ENCODE assay signal across 14 cellular contexts in genomic region chr19:55451163-55451521, GRCh38. TPM values are rescaled to one million over a fixed set of nuclear protein-coding genes. Genes with fewer than 3 reads are reported as not detected.
DNase-seq lines count a peak whose midpoint lies in the region; TF ChIP-seq lines count a peak whose summit lies in the region.
"Had no signal": no experiment of that assay in that cellular context is flagged by ENCODE, and none has a peak within 500 bp of the region (broad histone marks: within the 10 kb centered on the region; RNA-seq: fewer than 3 reads in every experiment).

No MANE protein-coding gene starts in this region.

- no peak overlapping the region for H2BK15ac ChIP-seq in neuronal stem cell (ENCODE audit: low read length)

- no peak overlapping the region for H2BK5ac ChIP-seq in neuronal stem cell (ENCODE audit: low read length)

- H3K27me3 ChIP-seq in neuronal stem cell (ENCODE audit: control insufficient read depth in 3 of 3, insufficient read depth in 3 of 3, low read depth in 1 of 3, low read length in 3 of 3) = peaks cover 9 to 56% (median 17%) of the 10 kb centered on the region in 3 experiments
- peaks cover 29% of the 10 kb centered on the region for H3K27me3 ChIP-seq in BE2C

- H4K91ac ChIP-seq in neuronal stem cell (ENCODE audit: low read depth, low read length, poor library complexity) = no peak overlapping the region

- H3K9me3 ChIP-seq in neuronal stem cell (replicated peaks in 1 of 2; ENCODE audit: control insufficient read depth in 2 of 2, insufficient read depth in 1 of 2, low read depth in 1 of 2, low read length in 2 of 2) = peaks cover 0 to 2% of the 10 kb centered on the region in 2 donors
- H3K9me3 ChIP-seq in BE2C = no peaks in the 10 kb centered on the region
- H3K9me3 ChIP-seq: MG63, transverse colon had no signal

- no peak overlapping the region for H3K23ac ChIP-seq in neuronal stem cell (ENCODE audit: low read depth, low read length, poor library complexity)

- H3K4ac ChIP-seq in neuronal stem cell (ENCODE audit: low read length) = no peak overlapping the region

- H2AFZ ChIP-seq in neuronal stem cell (ENCODE audit: low read length) = peak overlapping the region; percentile 92

- H3K27ac ChIP-seq in neuronal stem cell (replicated peaks; ENCODE audit: low read length) = no peak overlapping the region
- H3K27ac ChIP-seq: transverse colon had no signal

- no CpG with 5 or more reads among the region's 34 CpGs for WGBS in neuronal stem cell (ENCODE audit: extremely low coverage in 2 of 2, insufficient read length in 2 of 2, insufficient replicate concordance in 1 of 2), 2 donors

- H3K79me1 ChIP-seq in neuronal stem cell (ENCODE audit: low read depth, low read length) = peaks cover 2% of the 10 kb centered on the region

- peak overlapping the region; percentile 56 to 66 for H3K4me3 ChIP-seq in neuronal stem cell (ENCODE audit: low read length in 2 of 2)
- no peak overlapping the region for H3K4me3 ChIP-seq in BE2C (ENCODE audit: low read depth, low read length)
- H3K4me3 ChIP-seq: MG63 had no signal

- H2BK120ac ChIP-seq in neuronal stem cell (ENCODE audit: low read depth, low read length) = no peak overlapping the region

- peaks cover 8 to 18% of the 10 kb centered on the region in 2 donors for H3K4me1 ChIP-seq in neuronal stem cell (ENCODE audit: control insufficient read depth in 2 of 2, insufficient read depth in 1 of 2, low read depth in 1 of 2, low read length in 2 of 2)
- H3K4me1 ChIP-seq in BE2C = no peaks in the 10 kb centered on the region

- no peak overlapping the region for H2BK12ac ChIP-seq in neuronal stem cell (ENCODE audit: low read length)

- DNase-seq in DMS53 (lab: John Stamatoyannopoulos, UW) (peak; percentile 31), DMS53 treated with DMSO at 0.1 percent for 48 hours (lab: John Stamatoyannopoulos, UW; ENCODE audit: unreplicated experiment) (no peak), HuH-7 (ENCODE audit: low spot score) (peak; percentile 40), neuronal stem cell (ENCODE audit: low spot score) (no peak), BE2C (no peak), SKM-1 treated with dmso at 0.1 percent for 144 hours (lab: John Stamatoyannopoulos, UW; ENCODE audit: unreplicated experiment) (no peak)
- peak; percentile 12 for DNase-seq in effector CD8-positive, alpha-beta T cell (lab: John Stamatoyannopoulos, UW)
- DNase-seq in activated effector memory CD4-positive, alpha-beta T cell treated with anti-CD3 and anti-CD28 coated beads, Interleukin-2, amount 50 U/mL, for 16 hours = no peak
- DNase-seq: 8988T, DMS153, MG63, T1000, transverse colon had no signal

- H4K8ac ChIP-seq in neuronal stem cell (ENCODE audit: low read depth, low read length) = no peak overlapping the region

- H3K36me3 ChIP-seq in neuronal stem cell (replicated peaks in 1 of 2; ENCODE audit: control insufficient read depth in 2 of 2, insufficient read depth in 2 of 2, low read length in 2 of 2) = peaks cover 0 to 7% of the 10 kb centered on the region in 2 donors
- peaks cover 3% of the 10 kb centered on the region; the same call in 1 of the 2 replicates for H3K36me3 ChIP-seq in BE2C
- H3K36me3 ChIP-seq: transverse colon had no signal

- H3K14ac ChIP-seq in neuronal stem cell (ENCODE audit: low read length) = no peak overlapping the region

- peak overlapping the region; percentile 96 for H3K4me2 ChIP-seq in neuronal stem cell (ENCODE audit: insufficient read depth, low read length, poor library complexity, severe bottlenecking)

- peak overlapping the region; percentile 94 for H3K18ac ChIP-seq in neuronal stem cell (ENCODE audit: low read length)

- TF ChIP-seq CTCF in BE2C (IDR thresholded peaks at IDR 0.05; ENCODE audit: low read depth, low read length) = no peak

- no peak overlapping the region for H2AK5ac ChIP-seq in neuronal stem cell (ENCODE audit: low read depth, low read length)

- H3K9ac ChIP-seq in neuronal stem cell (ENCODE audit: low read depth, low read length, poor library complexity) = no peak overlapping the region

RNA-seq across cellular contexts. Expression of gene SHISA7, which starts 8.0 kb away (rescaled TPM):
- 0.33 TPM for polyA plus RNA-seq in neuronal stem cell (2013, experiment 1 of 2)
- polyA plus RNA-seq in neuronal stem cell (2013, experiment 2 of 2) = 0.30 TPM
- polyA plus RNA-seq in BE2C (2012; ENCODE audit: insufficient read depth, insufficient read length, low read depth) = 0.12 TPM

RNA-seq across cellular contexts. Expression of gene ISOC2, which starts 10.3 kb away (rescaled TPM):
- 26.8 TPM for polyA plus RNA-seq in neuronal stem cell (2013, experiment 1 of 2)
- 26.2 TPM for polyA plus RNA-seq in neuronal stem cell (2013, experiment 2 of 2)
- 60.2 TPM for polyA plus RNA-seq in BE2C (2012; ENCODE audit: insufficient read depth, insufficient read length, low read depth)

RNA-seq across cellular contexts. Expression of gene C19orf85, which starts 13.4 kb away (rescaled TPM):
- polyA plus RNA-seq in neuronal stem cell (2013, experiment 1 of 2) = 2.1 TPM
- polyA plus RNA-seq in neuronal stem cell (2013, experiment 2 of 2) = 2.3 TPM
- polyA plus RNA-seq in BE2C (2012; ENCODE audit: insufficient read depth, insufficient read length, low read depth) = not detected
- polyA plus RNA-seq: adipose tissue had no signal

RNA-seq across cellular contexts. Expression of gene ZNF628, which starts 25.3 kb away (rescaled TPM):
- polyA plus RNA-seq in neuronal stem cell (2013, experiment 1 of 2) = 8.4 TPM
- 8.7 TPM for polyA plus RNA-seq in neuronal stem cell (2013, experiment 2 of 2)
- 18.3 TPM for polyA plus RNA-seq in BE2C (2012; ENCODE audit: insufficient read depth, insufficient read length, low read depth)

RNA-seq across cellular contexts. Expression of gene NAT14, which starts 33.8 kb away (rescaled TPM):
- polyA plus RNA-seq in neuronal stem cell (2013, experiment 1 of 2) = 117 TPM
- polyA plus RNA-seq in neuronal stem cell (2013, experiment 2 of 2) = 115 TPM
- 169 TPM for polyA plus RNA-seq in BE2C (2012; ENCODE audit: insufficient read depth, insufficient read length, low read depth)

Comparison
In these comparisons a context has a peak if more than half of its experiments do, and no peak if none do; other contexts are left out.
1. DNase-seq: peak in DMS53 (single experiment), HuH-7 (single experiment) and effector CD8-positive, alpha-beta T cell (single experiment); none in DMS53 treated with DMSO at 0.1 percent for 48 hours (single experiment), neuronal stem cell (single experiment), BE2C (single experiment), activated effector memory CD4-positive, alpha-beta T cell treated with anti-CD3 and anti-CD28 coated beads, Interleukin-2, amount 50 U/mL, for 16 hours (single experiment) and SKM-1 treated with dmso at 0.1 percent for 144 hours (single experiment).